ENCODE assay signal across 1 cellular context in genomic region chr17:2177235-2177811, GRCh38.
TF ChIP-seq lines count a peak whose summit lies in the region.

No MANE protein-coding gene starts in this region.

TF ChIP-seq in HepG2, 621 proteins besides CTCF, POLR2A, EP300 and RAD21 (continued from another document and continues in another):
- TF ChIP-seq PRDM10 (CRISPR knock-in tag; IDR thresholded peaks at IDR 0.05; ENCODE audit: low read depth) (no peak), ZNF350 (CRISPR knock-in tag; IDR thresholded peaks at IDR 0.05; ENCODE audit: borderline replicate concordance, low read depth) (no peak), ZNF496 (CRISPR knock-in tag; IDR thresholded peaks at IDR 0.05; ENCODE audit: insufficient replicate concordance) (no peak), ZBTB46 (CRISPR knock-in tag; IDR thresholded peaks at IDR 0.05; ENCODE audit: borderline replicate concordance) (no peak), ZNF121 (CRISPR knock-in tag; IDR thresholded peaks at IDR 0.05) (peak; percentile 29; the same call in 1 of the 2 replicates), NFAT5 (CRISPR knock-in tag; IDR thresholded peaks at IDR 0.05) (no peak), ZNF251 (CRISPR knock-in tag; IDR thresholded peaks at IDR 0.05) (no peak), ARID4A (CRISPR knock-in tag; IDR thresholded peaks at IDR 0.05; ENCODE audit: borderline replicate concordance) (peak; percentile 19; the same call in 1 of the 2 replicates), ZNF430 (CRISPR knock-in tag; IDR thresholded peaks at IDR 0.05) (no peak), NCOA2 (CRISPR knock-in tag; IDR thresholded peaks at IDR 0.05) (0 out of 2 replicates have a peak, but pooled peaks have one; percentile 33), FOXA3 (CRISPR knock-in tag; IDR thresholded peaks at IDR 0.05) (peak; percentile 82), SIN3B (IDR thresholded peaks at IDR 0.05; ENCODE audit: low read length) (no peak), ELF3 (CRISPR knock-in tag; IDR thresholded peaks at IDR 0.05) (peak; percentile 95), SMAD1 (CRISPR knock-in tag; IDR thresholded peaks at IDR 0.05; ENCODE audit: borderline replicate concordance, low read depth) (no peak), SRY (CRISPR knock-in tag; IDR thresholded peaks at IDR 0.05) (no peak), ZNF33A (CRISPR knock-in tag; IDR thresholded peaks at IDR 0.05; ENCODE audit: borderline replicate concordance) (no peak), ZNF331 (CRISPR knock-in tag; IDR thresholded peaks at IDR 0.05) (0 out of 2 replicates have a peak, but pooled peaks have one; percentile 30), SAP130 (CRISPR knock-in tag; IDR thresholded peaks at IDR 0.05; ENCODE audit: low read depth) (peak; percentile 73), POLR2G (IDR thresholded peaks at IDR 0.05; ENCODE audit: low read depth, low read length) (no peak), PRPF4 (IDR thresholded peaks at IDR 0.05; ENCODE audit: low read depth, low read length, poor library complexity, severe bottlenecking) (no peak), ZNF609 (CRISPR knock-in tag; IDR thresholded peaks at IDR 0.05; ENCODE audit: borderline replicate concordance) (peak; percentile 32; the same call in 1 of the 2 replicates), ZFP1 (CRISPR knock-in tag; IDR thresholded peaks at IDR 0.05) (no peak), TARDBP (CRISPR knock-in tag; IDR thresholded peaks at IDR 0.05) (0 out of 2 replicates have a peak, but pooled peaks have one; percentile 16), HES4 (CRISPR knock-in tag; IDR thresholded peaks at IDR 0.05; ENCODE audit: borderline replicate concordance) (no peak), IKZF5 (CRISPR knock-in tag; IDR thresholded peaks at IDR 0.05) (0 out of 2 replicates have a peak, but pooled peaks have one; percentile 24), ZNF317 (CRISPR knock-in tag; IDR thresholded peaks at IDR 0.05) (0 out of 2 replicates have a peak, but pooled peaks have one; percentile 16), SOX13 (IDR thresholded peaks at IDR 0.05) (no peak), SOX13 (CRISPR knock-in tag; conservative IDR thresholded peaks at IDR 0.05 in 1 of 2, IDR thresholded peaks at IDR 0.05 in 1 of 2) (peak in 1 of 2 experiments; percentile 48; a peak in 1 of 4 replicates), PHF21A (CRISPR knock-in tag; IDR thresholded peaks at IDR 0.05) (peak; percentile 70; the same call in 1 of the 2 replicates), ZNF614 (CRISPR knock-in tag; IDR thresholded peaks at IDR 0.05; ENCODE audit: borderline replicate concordance) (peak; percentile 55; the same call in 1 of the 2 replicates), ZNF720 (CRISPR knock-in tag; IDR thresholded peaks at IDR 0.05) (no peak), RARA (CRISPR knock-in tag; IDR thresholded peaks at IDR 0.05) (peak; percentile 89), ZSCAN12 (CRISPR knock-in tag; IDR thresholded peaks at IDR 0.05) (no peak), THRA (CRISPR knock-in tag; IDR thresholded peaks at IDR 0.05; ENCODE audit: borderline replicate concordance) (no peak), DMAP1 (CRISPR knock-in tag; IDR thresholded peaks at IDR 0.05) (0 out of 2 replicates have a peak, but pooled peaks have one; percentile 25), ZEB1 (IDR thresholded peaks at IDR 0.05; ENCODE audit: insufficient replicate concordance, low read depth) (no peak)
